ENCODE assay signal across 1 cellular context in the genomic region with DNA sequence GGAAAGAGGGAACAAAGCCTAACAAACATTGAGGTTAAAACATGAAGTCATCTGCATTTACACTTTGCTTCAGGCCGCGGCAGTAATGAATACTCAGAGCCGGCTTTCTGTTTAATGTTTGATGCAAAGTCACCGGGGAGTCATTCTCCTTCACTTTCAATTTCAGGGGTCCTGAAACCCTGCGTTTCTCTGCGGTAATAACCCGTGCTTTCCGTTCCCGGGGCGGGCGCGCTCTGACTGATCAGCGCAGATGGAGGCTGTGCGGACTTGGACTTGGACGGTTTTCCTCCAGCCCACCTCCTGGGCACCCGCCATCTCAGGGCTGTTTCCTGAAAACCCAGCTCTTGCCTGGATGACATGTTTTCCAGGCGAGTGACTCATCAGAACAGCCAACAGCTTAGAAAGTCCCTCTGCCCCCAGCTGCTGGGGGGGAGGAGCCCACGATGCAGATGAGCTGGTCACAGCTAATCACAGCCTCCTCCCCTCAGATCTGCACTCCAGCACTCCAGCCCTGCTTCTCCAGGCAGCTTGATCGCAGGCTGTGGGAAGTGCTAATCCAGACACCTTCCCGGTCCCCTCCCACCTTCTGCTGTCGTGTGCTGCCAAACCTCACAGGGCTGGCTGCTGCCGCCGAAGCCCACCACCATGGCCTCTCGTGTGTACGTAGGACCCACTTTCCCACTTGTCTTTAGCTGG.
TF ChIP-seq lines count a peak whose summit lies in the region.

No MANE protein-coding gene starts in this region.

TF ChIP-seq in HCT116, 20 proteins besides CTCF, POLR2A, EP300 and RAD21 (continued from another document):
- no peak for TF ChIP-seq REST (IDR thresholded peaks at IDR 0.05; ENCODE audit: low read depth)
- no peak for TF ChIP-seq ELF1 (IDR thresholded peaks at IDR 0.05; ENCODE audit: borderline replicate concordance, low read depth)
- peak; percentile 90 for TF ChIP-seq FOSL1 (IDR thresholded peaks at IDR 0.05; ENCODE audit: low read depth)
- TF ChIP-seq, protein P1, sequence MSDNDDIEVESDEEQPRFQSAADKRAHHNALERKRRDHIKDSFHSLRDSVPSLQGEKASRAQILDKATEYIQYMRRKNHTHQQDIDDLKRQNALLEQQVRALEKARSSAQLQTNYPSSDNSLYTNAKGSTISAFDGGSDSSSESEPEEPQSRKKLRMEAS (IDR thresholded peaks at IDR 0.05): peak; percentile 72
- TF ChIP-seq ZFX (IDR thresholded peaks at IDR 0.05): no peak
- TF ChIP-seq POLR2AphosphoS5 (IDR thresholded peaks at IDR 0.05; ENCODE audit: low read depth, low read length): peak; percentile 59; the same call in 1 of the 2 replicates
- TF ChIP-seq EZH2 (IDR thresholded peaks at IDR 0.05): no peak
- TF ChIP-seq TCF7L2 (IDR thresholded peaks at IDR 0.05; ENCODE audit: borderline replicate concordance, extremely low read depth, insufficient read depth, insufficient read length): peak; percentile 29
- TF ChIP-seq, protein P2, sequence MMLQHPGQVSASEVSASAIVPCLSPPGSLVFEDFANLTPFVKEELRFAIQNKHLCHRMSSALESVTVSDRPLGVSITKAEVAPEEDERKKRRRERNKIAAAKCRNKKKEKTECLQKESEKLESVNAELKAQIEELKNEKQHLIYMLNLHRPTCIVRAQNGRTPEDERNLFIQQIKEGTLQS (IDR thresholded peaks at IDR 0.05): no peak
- TF ChIP-seq SRF (IDR thresholded peaks at IDR 0.05; ENCODE audit: low read depth): no peak
- no peak for TF ChIP-seq CBX3 (IDR thresholded peaks at IDR 0.05; ENCODE audit: low read depth)
